Comparison of ENCODE assay signal across 8 cellular contexts in genomic region chr19:58154287-58154678, GRCh38. TPM values are rescaled to one million over a fixed set of nuclear protein-coding genes. Genes with fewer than 3 reads are reported as not detected.
DNase-seq lines count a peak whose midpoint lies in the region; ATAC-seq and TF ChIP-seq lines count a peak whose summit lies in the region.

No MANE protein-coding gene starts in this region.

- no peaks in the 10 kb centered on the region for H3K9me3 ChIP-seq in CD4-positive, alpha-beta memory T cell (ENCODE audit: control insufficient read depth in 1 of 2, low read length in 2 of 2)
- H3K9me3 ChIP-seq in ectodermal cell (ENCODE audit: control insufficient read depth, low read length): peaks cover 2% of the 10 kb centered on the region
- H3K9me3 ChIP-seq in thyroid gland: no peaks in the 10 kb centered on the region

- peak overlapping the region; percentile 67 to 89 (median 80) for H3K4me3 Mint-ChIP-seq in CD4-positive, alpha-beta memory T cell

- intact Hi-C loops in CD4-positive, alpha-beta memory T cell (cut with micrococcal nuclease): loop anchor here (2.0 to 10.0 kb wide), 4 partner anchors 29 to 1759 kb away; partner anchors contain the start of genes ZNF274, ZNF416, ZNF582 and ZNF606
- intact Hi-C loops in thyroid gland (cut with DNase I): no loop called here

- H3K4me3 ChIP-seq in CD4-positive, alpha-beta memory T cell (ENCODE audit: low read length in 2 of 2): peak overlapping the region; percentile 88
- H3K4me3 ChIP-seq in ectodermal cell (ENCODE audit: insufficient read depth, low read depth, low read length) (peak overlapping the region; percentile 88), thyroid gland (replicated peaks in 1 of 3) (peak overlapping the region; percentile 82 to 98 (median 92))

- H3K4me1 Mint-ChIP-seq in CD4-positive, alpha-beta memory T cell: peaks cover 9 to 31% (median 16%) of the 10 kb centered on the region in 4 donors

- H3K27me3 ChIP-seq in CD4-positive, alpha-beta memory T cell (ENCODE audit: insufficient read depth, low read length): no peaks in the 10 kb centered on the region
- H3K27me3 ChIP-seq in ectodermal cell (ENCODE audit: control insufficient read depth, insufficient read depth, low read length, poor library complexity, severe bottlenecking) (no peaks in the 10 kb centered on the region), thyroid gland (no peaks in the 10 kb centered on the region)

- peaks cover 0 to 24% (median 0%) of the 10 kb centered on the region in 8 donors for H3K9me3 Mint-ChIP-seq in CD4-positive, alpha-beta memory T cell

- no peaks in the 10 kb centered on the region for H3K27me3 Mint-ChIP-seq in CD4-positive, alpha-beta memory T cell

- POLR2A ChIA-PET in CD4-positive, alpha-beta memory T cell (lab: Charles Lee; ENCODE audit: partially characterized antibody): interaction anchor here (0.8 to 1.9 kb wide), 2 partner anchors 30 to 152 kb away, joined by 5 to 7 read pairs; partner anchors contain the start of gene ZNF606

- peak overlapping the region; percentile 14 to 87 (median 73) for H3K27ac Mint-ChIP-seq in CD4-positive, alpha-beta memory T cell

- H3K4me1 ChIP-seq in CD4-positive, alpha-beta memory T cell (ENCODE audit: insufficient read depth, low read length): peaks cover 23% of the 10 kb centered on the region
- H3K4me1 ChIP-seq in ectodermal cell (ENCODE audit: control insufficient read depth, insufficient read depth, low read length): no peaks in the 10 kb centered on the region
- peaks cover 22 to 33% of the 10 kb centered on the region in 2 donors for H3K4me1 ChIP-seq in thyroid gland

- peak in 1 of 5 donors; percentile 6 for DNase-seq in CD4-positive, alpha-beta memory T cell
- peak; percentile 55 for DNase-seq in NCI-H226
- peak; percentile 18 for DNase-seq in medulla oblongata (ENCODE audit: extremely low spot score)
- peak; percentile 93 to 94 for DNase-seq in thyroid gland
- DNase-seq in HuH-7.5 (ENCODE audit: low spot score): no peak

- TF ChIP-seq CTCF in thyroid gland (IDR thresholded peaks at IDR 0.05): no peak

- TF ChIP-seq POLR2A in thyroid gland (IDR thresholded peaks at IDR 0.05): no peak

- CTCF ChIA-PET in CD4-positive, alpha-beta memory T cell (lab: Charles Lee; ENCODE audit: partially characterized antibody): interaction anchor here (0.9 to 1.4 kb wide), 3 partner anchors 416 to 745 kb away, joined by 3 to 5 read pairs (median 3); no protein-coding TSS in a partner anchor

- peak overlapping the region; percentile 80 for H3K27ac ChIP-seq in CD4-positive, alpha-beta memory T cell (ENCODE audit: low read depth, low read length)
- H3K27ac ChIP-seq in ectodermal cell (ENCODE audit: insufficient read depth, low read depth, low read length, poor library complexity, severe bottlenecking): peak overlapping the region; percentile 39
- H3K27ac ChIP-seq in thyroid gland: peak overlapping the region; percentile 96 to 99 (median 97)

- 23 to 25% methylated on average over 12 of the region's 12 CpGs for WGBS in ectodermal cell, 2 experiments
- 1 to 12% methylated on average over 11 to 12 of the region's 12 CpGs for WGBS in thyroid gland, 2 donors

- no peak for ATAC-seq in HG03139 (IDR thresholded peaks at IDR 0.05; ENCODE audit: unreplicated experiment)
- no peak for ATAC-seq in GM19351 (IDR thresholded peaks at IDR 0.05; ENCODE audit: unreplicated experiment)

- H3K36me3 ChIP-seq in CD4-positive, alpha-beta memory T cell (ENCODE audit: insufficient read depth, low read length): no peaks in the 10 kb centered on the region
- H3K36me3 ChIP-seq in ectodermal cell (ENCODE audit: control insufficient read depth, insufficient read depth, low read length): no peaks in the 10 kb centered on the region
- no peaks in the 10 kb centered on the region for H3K36me3 ChIP-seq in thyroid gland

- H3K36me3 Mint-ChIP-seq in CD4-positive, alpha-beta memory T cell: peaks cover 0 to 12% of the 10 kb centered on the region in 2 donors

RNA-seq across cellular contexts. Expression of gene ZNF329, which starts 3.7 kb away (rescaled TPM):
- total RNA-seq in CD4-positive, alpha-beta memory T cell: 10 to 100 TPM; 14.2 to 17.4 TPM
- polyA plus RNA-seq in CD4-positive, alpha-beta memory T cell: 1 to 10 TPM; 2.9 to 8.0 TPM
- 19.2 TPM for polyA plus RNA-seq in ectodermal cell (2013, experiment 1 of 4)
- 23.8 TPM for polyA plus RNA-seq in ectodermal cell (2013, experiment 2 of 4)
- 14.7 TPM for polyA plus RNA-seq in ectodermal cell (2013, experiment 3 of 4)
- 16.1 TPM for polyA plus RNA-seq in ectodermal cell (2013, experiment 4 of 4)
- 10 to 100 TPM; 15.6 to 20.6 (median 17.6) TPM for total RNA-seq in thyroid gland

RNA-seq across cellular contexts. Expression of gene ZNF274, which starts 28.6 kb away (rescaled TPM):
- total RNA-seq in CD4-positive, alpha-beta memory T cell: 10 to 100 TPM; 76.5 to 77.1 TPM
- polyA plus RNA-seq in CD4-positive, alpha-beta memory T cell: 10 to 100 TPM; 26.8 to 35.2 TPM
- polyA plus RNA-seq in ectodermal cell (2013, experiment 1 of 4): 33.5 TPM
- polyA plus RNA-seq in ectodermal cell (2013, experiment 2 of 4): 30.1 TPM
- polyA plus RNA-seq in ectodermal cell (2013, experiment 3 of 4): 23.7 TPM
- polyA plus RNA-seq in ectodermal cell (2013, experiment 4 of 4): 26.4 TPM
- 10 to 100 TPM; 43.0 to 75.3 (median 49.9) TPM for total RNA-seq in thyroid gland

RNA-seq across cellular contexts. Expression of gene ZSCAN18, which starts 56.3 kb away (rescaled TPM):
- total RNA-seq in CD4-positive, alpha-beta memory T cell: 10 to 100 TPM; 63.2 to 69.1 TPM
- polyA plus RNA-seq in CD4-positive, alpha-beta memory T cell: 10 to 100 TPM; 15.3 to 16.4 TPM
- polyA plus RNA-seq in ectodermal cell (2013, experiment 1 of 4): 73.5 TPM
- polyA plus RNA-seq in ectodermal cell (2013, experiment 2 of 4): 75.2 TPM
- 75.8 TPM for polyA plus RNA-seq in ectodermal cell (2013, experiment 3 of 4)
- polyA plus RNA-seq in ectodermal cell (2013, experiment 4 of 4): 90.2 TPM
- total RNA-seq in thyroid gland: 100 to 1,000 TPM; 129 to 150 (median 132) TPM

Comparison
In these comparisons a context has a peak if more than half of its experiments do, and no peak if none do; other contexts are left out.
1. H3K27ac ChIP-seq: peak in every context shown above with its lines; median percentile 97 in thyroid gland; 80 in CD4-positive, alpha-beta memory T cell; 39 in ectodermal cell.